Comparison of ENCODE assay signal across 20 cellular contexts in the genomic region with DNA sequence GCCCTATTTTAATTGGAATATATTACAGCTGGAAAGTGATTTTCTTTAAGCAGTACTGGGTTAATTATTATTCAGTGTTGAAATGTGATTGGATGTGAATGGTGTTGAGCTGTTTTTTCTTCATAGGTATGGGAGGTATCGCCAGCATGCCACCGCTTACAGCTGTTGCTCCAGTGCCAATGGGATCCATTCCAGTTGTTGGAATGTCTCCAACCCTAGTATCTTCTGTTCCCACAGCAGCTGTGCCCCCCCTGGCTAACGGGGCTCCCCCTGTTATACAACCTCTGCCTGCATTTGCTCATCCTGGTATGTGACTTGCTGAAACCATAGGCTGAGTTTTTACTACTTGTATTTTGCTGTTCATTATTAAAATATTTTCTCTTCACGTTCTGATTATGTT.
DNase-seq lines count a peak whose midpoint lies in the region; ATAC-seq and TF ChIP-seq lines count a peak whose summit lies in the region.
"Had no signal": no experiment of that assay in that cellular context is flagged by ENCODE, and none has a peak within 500 bp of the region (broad histone marks: within the 10 kb centered on the region; RNA-seq: fewer than 3 reads in every experiment).

No MANE protein-coding gene starts in this region.

- DNase-seq in SK-N-MC (ENCODE audit: low read depth, low spot score): no peak
- peak in 3 of 5 donors; percentile 33 to 54 (median 52) for DNase-seq in heart left ventricle
- no peak for DNase-seq in testis
- DNase-seq in NCI-H2081 treated with DMSO at 0.1 percent for 48 hours (lab: John Stamatoyannopoulos, UW): no peak
- no peak for DNase-seq in HEK293T (ENCODE audit: extremely low spot score)
- DNase-seq: CD8-positive, alpha-beta memory T cell; DND-41; IMR-90; Karpas-422; MM.1S; NCI-H1105 treated with DMSO at 0.1 percent for 48 hours; NCI-H1694 treated with DMSO at 0.1 percent for 48 hours; NCI-H446; NCI-H69; PC-9 had no signal

- no peaks in the 10 kb centered on the region for H3K79me2 ChIP-seq in ACC112 (ENCODE audit: control insufficient read depth, insufficient read depth, low read length, unreplicated experiment)

- CTCF ChIA-PET in HEK293T (lab: Yijun Ruan, JAX): no interaction called here

- H3K4me3 ChIP-seq in ACC112 (ENCODE audit: low read depth, low read length) (no peak overlapping the region), SK-N-MC (peak overlapping the region; percentile 52), heart left ventricle (no peak overlapping the region), testis (no peak overlapping the region)
- H3K4me3 ChIP-seq: BLaER1 treated with 17β-estradiol and CSF1 and Interleukin-3, amounts not matched to agents 10 nM and 100 nM; GM12878; PC-9 had no signal

- WGBS in heart left ventricle, 4 donors: 32 to 44% (median 37%) methylated on average over 4 of the region's 4 CpGs
- 56 to 59% methylated on average over 4 of the region's 4 CpGs for WGBS in testis, 2 donors

- TF ChIP-seq CTCF in heart left ventricle (IDR thresholded peaks at IDR 0.05): no peak
- TF ChIP-seq CTCF in nephron (IDR thresholded peaks at IDR 0.05; ENCODE audit: unreplicated experiment in 3 of 3): no peak
- TF ChIP-seq CTCF in testis (IDR thresholded peaks at IDR 0.05): no peak

- H3K36me3 ChIP-seq in ACC112 (ENCODE audit: insufficient read depth, low read length) (peaks cover 28% of the 10 kb centered on the region), SK-N-MC (ENCODE audit: insufficient read depth, low read length) (peaks cover 14% of the 10 kb centered on the region; the same call in 1 of the 2 replicates), heart left ventricle (peaks cover 0 to 4% (median 0%) of the 10 kb centered on the region in 9 donors), testis (ENCODE audit: low read depth, missing control alignments) (no peaks in the 10 kb centered on the region)

- H3K9me3 Mint-ChIP-seq in nephron: peaks cover 26% of the 10 kb centered on the region

- peaks cover 55% of the 10 kb centered on the region for H3K36me3 Mint-ChIP-seq in nephron (ENCODE audit: low read depth)

- peaks cover 18% of the 10 kb centered on the region for H3K4me1 Mint-ChIP-seq in nephron
- H3K4me1 Mint-ChIP-seq: CD8-positive, alpha-beta memory T cell had no signal

- no peaks in the 10 kb centered on the region for H3K27me3 Mint-ChIP-seq in nephron (ENCODE audit: low read depth)

- peaks cover 16% of the 10 kb centered on the region for H3K4me1 ChIP-seq in ACC112 (ENCODE audit: control insufficient read depth, insufficient read depth, low read length, unreplicated experiment)
- H3K4me1 ChIP-seq in heart left ventricle: peaks cover 0 to 33% (median 17%) of the 10 kb centered on the region in 12 donors
- peaks cover 15% of the 10 kb centered on the region for H3K4me1 ChIP-seq in testis

- POLR2A ChIA-PET in HEK293T (lab: Yijun Ruan, JAX): no interaction called here

- ATAC-seq in heart left ventricle (peak; percentile 55 to 82 (median 66)), HG02981 (IDR thresholded peaks at IDR 0.05; ENCODE audit: unreplicated experiment) (no peak)
- ATAC-seq: GM12878 had no signal

- intact Hi-C loops in heart left ventricle (cut with DNase I): loop anchor here in 8 of 10 donors (5.0 to 10.0 kb wide), 2 partner anchors 105 to 108 kb away; a partner anchor contains a TSS
- intact Hi-C loops in testis (cut with DNase I; ENCODE audit: low total_unique reads): no loop called here

- peak overlapping the region; percentile 48 for H3K9ac ChIP-seq in SK-N-MC (ENCODE audit: insufficient read length)
- H3K9ac ChIP-seq: BLaER1 treated with 17β-estradiol and CSF1 and Interleukin-3, amounts not matched to agents 10 nM and 100 nM had no signal

- peak overlapping the region; percentile 19 to 44 (median 34) for H3K27ac Mint-ChIP-seq in nephron
- H3K27ac Mint-ChIP-seq: CD8-positive, alpha-beta memory T cell had no signal

- TF ChIP-seq POLR2A in heart left ventricle (IDR thresholded peaks at IDR 0.05): no peak
- no peak for TF ChIP-seq POLR2A in testis (IDR thresholded peaks at IDR 0.05)

- H3K27ac ChIP-seq in ACC112 (ENCODE audit: low read depth, low read length) (peak overlapping the region; percentile 7; the same call in 1 of the 2 replicates), SK-N-MC (peak overlapping the region; percentile 96), heart left ventricle (peak overlapping the region in 8 of 12 donors; percentile 15 to 50 (median 22)), testis (no peak overlapping the region)
- H3K27ac ChIP-seq: BLaER1 treated with 17β-estradiol and CSF1 and Interleukin-3, amounts not matched to agents 10 nM and 100 nM; PC-9 had no signal

- no peak overlapping the region for H3K4me3 Mint-ChIP-seq in nephron
- H3K4me3 Mint-ChIP-seq: CD8-positive, alpha-beta memory T cell had no signal

- H3K9me3 ChIP-seq in SK-N-MC (ENCODE audit: low read depth, low read length): peaks cover 12% of the 10 kb centered on the region; the same call in 1 of the 2 replicates
- H3K9me3 ChIP-seq in heart left ventricle: peaks cover 0 to 17% (median 9%) of the 10 kb centered on the region in 12 donors
- no peaks in the 10 kb centered on the region for H3K9me3 ChIP-seq in testis

- H3K27me3 ChIP-seq in ACC112 (ENCODE audit: insufficient read depth, low read length): no peaks in the 10 kb centered on the region
- H3K27me3 ChIP-seq in heart left ventricle: no peaks in the 10 kb centered on the region
- H3K27me3 ChIP-seq in testis: no peaks in the 10 kb centered on the region
- H3K27me3 ChIP-seq: BLaER1 treated with 17β-estradiol and CSF1 and Interleukin-3, amounts not matched to agents 10 nM and 100 nM had no signal

- no peak overlapping the region for H2AFZ ChIP-seq in ACC112 (ENCODE audit: low read length, unreplicated experiment)
- H2AFZ ChIP-seq: PC-9 had no signal

TF ChIP-seq in HEK293T, 16 proteins besides CTCF, POLR2A, EP300 and RAD21:
- TF ChIP-seq BHLHE40 (IDR thresholded peaks at IDR 0.05; ENCODE audit: borderline replicate concordance): no peak
- TF ChIP-seq HDGF (IDR thresholded peaks at IDR 0.05; ENCODE audit: borderline replicate concordance): no peak
- no peak for TF ChIP-seq ELF4 (IDR thresholded peaks at IDR 0.05)
- TF ChIP-seq FOXK2 (IDR thresholded peaks at IDR 0.05): no peak
- no peak for TF ChIP-seq NFRKB (IDR thresholded peaks at IDR 0.05)
- TF ChIP-seq TARDBP (IDR thresholded peaks at IDR 0.05): no peak
- no peak for TF ChIP-seq CTBP1 (IDR thresholded peaks at IDR 0.05; ENCODE audit: borderline replicate concordance)
- no peak for TF ChIP-seq SUZ12 (IDR thresholded peaks at IDR 0.05)
- TF ChIP-seq, protein P1, sequence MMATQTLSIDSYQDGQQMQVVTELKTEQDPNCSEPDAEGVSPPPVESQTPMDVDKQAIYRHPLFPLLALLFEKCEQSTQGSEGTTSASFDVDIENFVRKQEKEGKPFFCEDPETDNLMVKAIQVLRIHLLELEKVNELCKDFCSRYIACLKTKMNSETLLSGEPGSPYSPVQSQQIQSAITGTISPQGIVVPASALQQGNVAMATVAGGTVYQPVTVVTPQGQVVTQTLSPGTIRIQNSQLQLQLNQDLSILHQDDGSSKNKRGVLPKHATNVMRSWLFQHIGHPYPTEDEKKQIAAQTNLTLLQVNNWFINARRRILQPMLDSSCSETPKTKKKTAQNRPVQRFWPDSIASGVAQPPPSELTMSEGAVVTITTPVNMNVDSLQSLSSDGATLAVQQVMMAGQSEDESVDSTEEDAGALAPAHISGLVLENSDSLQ (IDR thresholded peaks at IDR 0.05): no peak
- TF ChIP-seq L3MBTL2 (conservative IDR thresholded peaks at IDR 0.05): no peak
- TF ChIP-seq LEF1 (IDR thresholded peaks at IDR 0.05; ENCODE audit: borderline replicate concordance): no peak
- no peak for TF ChIP-seq FOXM1 (IDR thresholded peaks at IDR 0.05; ENCODE audit: borderline replicate concordance)
- TF ChIP-seq FOXA1 (IDR thresholded peaks at IDR 0.05): no peak
- TF ChIP-seq ARNT (IDR thresholded peaks at IDR 0.05): no peak

Comparison
In these comparisons a context has a peak if more than half of its experiments do, and no peak if none do; other contexts are left out.
1. H3K27ac ChIP-seq: peak in ACC112 (single experiment), SK-N-MC (single experiment) and heart left ventricle (8 of 12); none in testis (0 of 2).
2. DNase-seq: peak in heart left ventricle (3 of 5); none in SK-N-MC (single experiment), testis (single experiment), NCI-H2081 treated with DMSO at 0.1 percent for 48 hours (single experiment) and HEK293T (single experiment).